8 cellular contexts compared by ENCODE assay signal in genomic region chr10:32227802-32228201, GRCh38.
"Had no signal": no experiment of that assay in that cellular context is flagged by ENCODE, and none has a peak within 500 bp of the region (broad histone marks: within the 10 kb centered on the region; RNA-seq: fewer than 3 reads in every experiment).

No MANE protein-coding gene starts in this region.

- H2AFZ ChIP-seq: GM23248 had no signal

- DNase-seq: GM23248, GOT3, H7, IMR-90, KBM-7 had no signal

- H3K4me1 ChIP-seq: HAP-1 had no signal

- FAIRE-seq: HTR-8/SVneo had no signal

- H3K9ac ChIP-seq: GM23248 had no signal

- H3K4me3 ChIP-seq: GM23248, HAP-1 had no signal

- H3K27ac ChIP-seq: GM23248 had no signal

- ATAC-seq: HCT116 had no signal

- H3K36me3 ChIP-seq: HAP-1 had no signal
